ENCODE assay signal across 21 cellular contexts in genomic region chrX:39507034-39507433, GRCh38.
"Had no signal": no experiment of that assay in that cellular context is flagged by ENCODE, and none has a peak within 500 bp of the region (broad histone marks: within the 10 kb centered on the region; RNA-seq: fewer than 3 reads in every experiment).

No MANE protein-coding gene starts in this region.

- H3K27ac ChIP-seq: esophagus squamous epithelium, gastroesophageal sphincter, left lung, lower lobe of right lung, parathyroid adenoma, prostate gland, right lobe of liver, spleen, transverse colon had no signal

- H3K9me3 ChIP-seq: gastroesophageal sphincter, lower lobe of right lung, prostate gland, transverse colon had no signal

- H3K27ac Mint-ChIP-seq: effector memory CD8-positive, alpha-beta T cell; immature natural killer cell; memory B cell; nephron; stimulated activated memory B cell treated with anti-CD40 and anti-IgM and Interleukin-4, amounts not matched to agents 10 μg/mL and 1 μg/mL and 100 μg/mL, for 72 hours; stimulated activated naive CD8-positive, alpha-beta T cell treated with anti-CD3 and anti-CD28 coated beads, Interleukin-15, Interleukin-2, amounts not matched to agents 100 ng/mL and 50 ng/mL, for 24 hours had no signal

- H3K36me3 ChIP-seq: esophagus squamous epithelium, gastroesophageal sphincter, left lung, lower lobe of right lung, prostate gland, right lobe of liver, spleen, transverse colon had no signal

- H3K4me1 ChIP-seq: esophagus squamous epithelium, gastroesophageal sphincter, left lung, lower lobe of right lung, parathyroid adenoma, prostate gland, right lobe of liver, spleen, transverse colon had no signal

- H3K4me3 ChIP-seq: esophagus squamous epithelium, gastroesophageal sphincter, left lung, lower lobe of right lung, prostate gland, right lobe of liver, spleen, transverse colon had no signal

- H3K4me3 Mint-ChIP-seq: effector memory CD8-positive, alpha-beta T cell; immature natural killer cell; memory B cell; naive B cell; nephron; stimulated activated memory B cell treated with anti-CD40 and anti-IgM and Interleukin-4, amounts not matched to agents 10 μg/mL and 1 μg/mL and 100 μg/mL, for 72 hours; stimulated activated naive CD8-positive, alpha-beta T cell treated with anti-CD3 and anti-CD28 coated beads, Interleukin-15, Interleukin-2, amounts not matched to agents 100 ng/mL and 50 ng/mL, for 24 hours had no signal

- ATAC-seq: effector memory CD8-positive, alpha-beta T cell; gastroesophageal sphincter; left lung; lower lobe of right lung; right lobe of liver; stimulated activated memory B cell treated with anti-CD40 and anti-IgM and Interleukin-4, amounts not matched to agents 10 μg/mL and 1 μg/mL and 100 μg/mL, for 72 hours had no signal

- H3K27me3 Mint-ChIP-seq: memory B cell; naive B cell; stimulated activated memory B cell treated with anti-CD40 and anti-IgM and Interleukin-4, amounts not matched to agents 10 μg/mL and 1 μg/mL and 100 μg/mL, for 72 hours; stimulated activated naive CD8-positive, alpha-beta T cell treated with anti-CD3 and anti-CD28 coated beads, Interleukin-15, Interleukin-2, amounts not matched to agents 100 ng/mL and 50 ng/mL, for 24 hours had no signal

- H3K79me2 ChIP-seq: parathyroid adenoma had no signal

- H3K9ac ChIP-seq: parathyroid adenoma had no signal

- H3K36me3 Mint-ChIP-seq: immature natural killer cell; stimulated activated memory B cell treated with anti-CD40 and anti-IgM and Interleukin-4, amounts not matched to agents 10 μg/mL and 1 μg/mL and 100 μg/mL, for 72 hours had no signal

- H3K9me3 Mint-ChIP-seq: memory B cell; stimulated activated memory B cell treated with anti-CD40 and anti-IgM and Interleukin-4, amounts not matched to agents 10 μg/mL and 1 μg/mL and 100 μg/mL, for 72 hours; stimulated activated naive CD8-positive, alpha-beta T cell treated with anti-CD3 and anti-CD28 coated beads, Interleukin-15, Interleukin-2, amounts not matched to agents 100 ng/mL and 50 ng/mL, for 24 hours had no signal

- DNase-seq: effector memory CD8-positive, alpha-beta T cell; esophagus squamous epithelium; foreskin fibroblast; immature natural killer cell; left lung; lower lobe of right lung; midbrain; naive B cell; right lobe of liver; spleen; stimulated activated CD4-positive, alpha-beta T cell treated with anti-CD3 and anti-CD28 coated beads, Interleukin-15, amount 100 ng/mL, for 24 hours; stimulated activated CD4-positive, alpha-beta T cell treated with anti-CD3 and anti-CD28 coated beads, Interleukin-1b, Interleukin-23, amount 100 ng/mL, for 48 hours; stimulated activated CD4-positive, alpha-beta T cell treated with anti-CD3 and anti-CD28 coated beads, Interleukin-4, amount 100 ng/mL, for 24 hours; transverse colon had no signal

- H3K4me1 Mint-ChIP-seq: immature natural killer cell, memory B cell had no signal

- H3K27me3 ChIP-seq: esophagus squamous epithelium, gastroesophageal sphincter, left lung, right lobe of liver, spleen, transverse colon had no signal
